In the genomic region with DNA sequence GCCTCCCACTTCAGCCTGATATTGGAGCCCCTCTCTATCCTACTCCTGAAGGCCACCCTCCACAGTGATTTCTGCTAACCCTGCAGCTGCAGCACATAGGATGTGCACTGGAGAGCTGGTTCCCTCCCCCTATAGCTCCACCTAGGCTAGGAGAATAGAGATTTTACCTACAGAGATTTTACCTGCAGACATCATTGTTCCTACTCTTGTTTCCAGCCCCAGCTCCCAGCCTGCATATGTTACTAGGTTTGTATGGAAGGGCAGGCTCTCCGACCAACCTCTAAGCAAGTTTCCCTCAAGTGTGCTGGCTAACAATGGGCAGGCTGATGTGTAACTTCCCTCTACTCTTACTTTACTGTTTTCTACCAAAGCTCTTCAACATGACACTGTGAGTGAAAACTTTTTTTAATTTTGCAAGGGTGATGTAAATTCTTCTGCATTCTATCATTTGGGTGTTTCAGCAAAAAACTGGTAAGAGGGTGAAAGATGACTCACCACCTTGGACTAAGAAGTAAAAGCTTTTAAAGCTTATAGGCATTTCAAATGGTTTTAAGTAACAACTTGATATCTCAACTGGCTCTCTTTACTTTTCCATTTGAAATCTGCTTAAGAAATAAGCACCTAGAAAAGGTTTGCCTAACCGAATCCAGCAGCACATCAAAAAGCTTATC, we compare ENCODE assay signal across 16 cellular contexts.
A peak's percentile ranks its signal among the peaks of the same experiment; 100 is the strongest.
DNase-seq lines count a peak whose midpoint lies in the region; ATAC-seq and TF ChIP-seq lines count a peak whose summit lies in the region.
"Had no signal": no experiment of that assay in that cellular context is flagged by ENCODE, and none has a peak within 500 bp of the region (broad histone marks: within the 10 kb centered on the region; RNA-seq: fewer than 3 reads in every experiment).

No MANE protein-coding gene starts in this region.

- H3K4me3 ChIP-seq in cardiac fibroblast (replicated peaks in 1 of 2; ENCODE audit: low read depth in 2 of 2, low read length in 2 of 2) (no peak overlapping the region), left lung (no peak overlapping the region), PC-9 (no peak overlapping the region)
- H3K4me3 ChIP-seq: pancreas, spleen, vagina had no signal

- H3K9me2 ChIP-seq in PC-9 (ENCODE audit: insufficient read depth): no peaks in the 10 kb centered on the region

- no TSS peak for BruUV-seq in PC-9 (replicated peaks; lab: Mats Ljungman, UMichigan)

- H3K9me3 ChIP-seq in left lung: no peaks in the 10 kb centered on the region
- H3K9me3 ChIP-seq in PC-9 (ENCODE audit: insufficient read depth, low read depth): no peaks in the 10 kb centered on the region
- H3K9me3 ChIP-seq: pancreas, spleen, vagina had no signal

- H3K27me3 ChIP-seq in left lung: no peaks in the 10 kb centered on the region
- no peaks in the 10 kb centered on the region for H3K27me3 ChIP-seq in PC-9 (ENCODE audit: insufficient read depth, low read depth)
- H3K27me3 ChIP-seq: pancreas, spleen, vagina had no signal

- POLR2A ChIA-PET in PC-9 (lab: Charles Lee; ENCODE audit: unreplicated experiment): no interaction called here

- no peak overlapping the region for H3K4me2 ChIP-seq in PC-9

- CTCF ChIA-PET in PC-9 (lab: Charles Lee): no interaction called here

- H3K79me2 ChIP-seq in PC-9 (ENCODE audit: low read depth): 0 out of 2 replicates have a peak, but pooled peaks cover 9% of the 10 kb centered on the region

- H3F3A ChIP-seq in PC-9 (ENCODE audit: insufficient read depth, low read depth): peaks cover 13% of the 10 kb centered on the region; the same call in 1 of the 2 replicates

- TF ChIP-seq CTCF in cardiac fibroblast (IDR thresholded peaks at IDR 0.05; ENCODE audit: low read depth, low read length) (no peak), left lung (IDR thresholded peaks at IDR 0.05) (no peak), PC-9 (conservative IDR thresholded peaks at IDR 0.05) (no peak)

- H3K4me1 ChIP-seq in left lung (peaks cover 0 to 25% of the 10 kb centered on the region in 2 donors), PC-9 (replicated peaks; ENCODE audit: insufficient read depth) (peaks cover 24% of the 10 kb centered on the region)
- H3K4me1 ChIP-seq: pancreas, vagina had no signal

- H2AFZ ChIP-seq in PC-9: no peak overlapping the region

- H4K20me1 ChIP-seq in PC-9 (ENCODE audit: insufficient read depth): no peaks in the 10 kb centered on the region

- DNase-seq in AG08396 (ENCODE audit: low spot score) (peak; percentile 11), HT1080 (ENCODE audit: low read depth) (peak; percentile 4), cardiac fibroblast (ENCODE audit: low read depth in 2 of 2) (peak; percentile 43 to 59), left lung (no peak), PC-9 (no peak), cerebellar nuclear complex (lab: John Stamatoyannopoulos, UW) (no peak), globus pallidus (ENCODE audit: low spot score) (no peak)
- DNase-seq: activated CD4-positive, alpha-beta memory T cell treated with anti-CD3 and anti-CD28 coated beads, Interleukin-2, amount 10 ng/mL, durations not matched to agents 7 days and 5 days; hippocampal formation; left cardiac atrium; NCI-H526 treated with DMSO at 0.1 percent for 48 hours; pancreas; spleen; stimulated activated naive CD4-positive, alpha-beta T cell had no signal

- intact Hi-C loops in left lung (cut with DNase I): no loop called here
- intact Hi-C loops in PC-9 (cut with micrococcal nuclease; ENCODE audit: unreplicated experiment): no loop called here

- H3K36me3 ChIP-seq in left lung (no peaks in the 10 kb centered on the region), PC-9 (ENCODE audit: low read depth) (no peaks in the 10 kb centered on the region)
- H3K36me3 ChIP-seq: pancreas, vagina had no signal

- ATAC-seq in left lung (peak; percentile 56), GM18519 (IDR thresholded peaks at IDR 0.05; ENCODE audit: low FRiP score, unreplicated experiment) (no peak)
- ATAC-seq: pancreas had no signal

- H3K27ac ChIP-seq in left lung (no peak overlapping the region), PC-9 (no peak overlapping the region)
- H3K27ac ChIP-seq: pancreas, vagina had no signal

Comparison
In these comparisons a context has a peak if more than half of its experiments do, and no peak if none do; other contexts are left out.
1. DNase-seq: peak in AG08396 (single experiment), HT1080 (single experiment) and cardiac fibroblast (2 of 2); none in left lung (0 of 2), PC-9 (0 of 2), cerebellar nuclear complex (0 of 2) and globus pallidus (single experiment).